Comparison of ENCODE assay signal across 8 cellular contexts in genomic region chr18:7272268-7273049, GRCh38. TPM values are rescaled to one million over a fixed set of nuclear protein-coding genes. Genes with fewer than 3 reads are reported as not detected.
DNase-seq lines count a peak whose midpoint lies in the region; ATAC-seq, FAIRE-seq and TF ChIP-seq lines count a peak whose summit lies in the region.

No MANE protein-coding gene starts in this region.

- H3K36me3 Mint-ChIP-seq in activated naive CD8-positive, alpha-beta T cell treated with anti-CD3 and anti-CD28 coated beads for 36 hours: no peaks in the 10 kb centered on the region

- no peaks in the 10 kb centered on the region for H3K4me1 Mint-ChIP-seq in activated naive CD8-positive, alpha-beta T cell treated with anti-CD3 and anti-CD28 coated beads for 36 hours

- H3K36me3 ChIP-seq in WERI-Rb-1 (no peaks in the 10 kb centered on the region), pancreas (no peaks in the 10 kb centered on the region)

- no peak overlapping the region for H3K4me3 Mint-ChIP-seq in activated naive CD8-positive, alpha-beta T cell treated with anti-CD3 and anti-CD28 coated beads for 36 hours

- H3K4me3 ChIP-seq in WERI-Rb-1 (ENCODE audit: low read depth, low read length) (peak overlapping the region; percentile 34), pancreas (peak overlapping the region in 1 of 4 donors; percentile 30)

- WGBS in pancreas, 2 donors: 16 to 20% methylated on average over 25 of the region's 25 CpGs

- peaks cover 4% of the 10 kb centered on the region for H3K9me3 Mint-ChIP-seq in activated naive CD8-positive, alpha-beta T cell treated with anti-CD3 and anti-CD28 coated beads for 36 hours

- no peaks in the 10 kb centered on the region for H3K9me3 ChIP-seq in WERI-Rb-1 (ENCODE audit: severe bottlenecking)
- no peaks in the 10 kb centered on the region for H3K9me3 ChIP-seq in pancreas

- intact Hi-C loops in pancreas (cut with DNase I): loop anchor here in 1 of 3 donors (10.0 kb wide), 1 partner anchor 1112 kb away; no protein-coding TSS in a partner anchor

- H3K27me3 ChIP-seq in WERI-Rb-1 (ENCODE audit: insufficient read depth, low read depth, severe bottlenecking) (no peaks in the 10 kb centered on the region), pancreas (no peaks in the 10 kb centered on the region)

- peak; percentile 89 to 94 (median 90) for ATAC-seq in pancreas
- ATAC-seq in HG03108 (IDR thresholded peaks at IDR 0.05; ENCODE audit: unreplicated experiment): no peak
- no peak for ATAC-seq in HG02970 (IDR thresholded peaks at IDR 0.05; ENCODE audit: low FRiP score, unreplicated experiment)

- peak; percentile 52 for TF ChIP-seq CTCF in LNCAP (IDR thresholded peaks at IDR 0.05)
- peak; percentile 80 for TF ChIP-seq CTCF in WERI-Rb-1 (IDR thresholded peaks at IDR 0.05; ENCODE audit: low read depth, low read length)
- TF ChIP-seq CTCF in pancreas (IDR thresholded peaks at IDR 0.05): peak in 3 of 4 donors; percentile 27 to 40 (median 31)

- H3K27me3 Mint-ChIP-seq in activated naive CD8-positive, alpha-beta T cell treated with anti-CD3 and anti-CD28 coated beads for 36 hours: peaks cover 5% of the 10 kb centered on the region

- H3K27ac ChIP-seq in WERI-Rb-1 (no peak overlapping the region), pancreas (peak overlapping the region in 2 of 4 donors; percentile 17 to 42)

- peak in 11 of 14 donors; percentile 10 to 53 (median 35) for DNase-seq in C1 segment of cervical spinal cord (lab: John Stamatoyannopoulos, UW)
- DNase-seq in WERI-Rb-1: peak; percentile 78
- DNase-seq in glomerular visceral epithelial cell (ENCODE audit: extremely low spot score): peak; percentile 75
- DNase-seq in pancreas: peak in 5 of 6 donors; percentile 35 to 69 (median 58)
- no peak for DNase-seq in activated naive CD8-positive, alpha-beta T cell treated with anti-CD3 and anti-CD28 coated beads for 36 hours

- H3K4me1 ChIP-seq in pancreas: peaks cover 0 to 6% (median 0%) of the 10 kb centered on the region in 3 donors

- FAIRE-seq in pancreas (lab: Jason Lieb, UNC): no peak

- no peak overlapping the region for H3K27ac Mint-ChIP-seq in activated naive CD8-positive, alpha-beta T cell treated with anti-CD3 and anti-CD28 coated beads for 36 hours

RNA-seq across cellular contexts. Expression of gene LRRC30, which starts 41.6 kb away (rescaled TPM):
- total RNA-seq in pancreas: not detected
- polyA plus RNA-seq in pancreas: not detected
- total RNA-seq in activated naive CD8-positive, alpha-beta T cell treated with anti-CD3 and anti-CD28 coated beads for 36 hours: not detected

Comparison
In these comparisons a context has a peak if more than half of its experiments do, and no peak if none do; other contexts are left out.
1. ATAC-seq: peak in pancreas (4 of 4); none in HG03108 (single experiment) and HG02970 (single experiment).
2. Peak in every context shown above with its lines, with median percentiles within 50 percentile points of each other: CTCF ChIP-seq.